ENCODE assay signal across 32 cellular contexts in the genomic region with DNA sequence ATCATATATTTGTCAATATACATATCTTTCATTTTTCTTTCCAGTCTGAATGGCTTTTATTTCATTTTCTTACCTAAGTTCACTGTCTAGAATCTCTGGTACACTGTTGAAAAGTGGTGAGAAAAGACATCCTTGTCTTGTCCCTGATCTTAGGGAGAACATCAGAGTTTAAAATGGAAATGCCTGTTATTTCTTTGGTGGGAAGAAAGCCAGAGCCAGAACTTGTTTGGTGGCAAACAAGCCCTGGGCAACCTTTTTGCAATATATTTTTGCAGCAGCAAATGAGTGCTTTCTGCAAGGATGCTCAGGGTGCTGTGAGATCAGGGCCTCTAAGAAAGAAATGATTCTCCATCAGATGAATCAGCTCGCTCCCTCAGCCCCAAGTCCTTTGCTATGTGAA.
"Had no signal": no experiment of that assay in that cellular context is flagged by ENCODE, and none has a peak within 500 bp of the region (broad histone marks: within the 10 kb centered on the region; RNA-seq: fewer than 3 reads in every experiment).

No MANE protein-coding gene starts in this region.

- H3K4me3 ChIP-seq: MG63 had no signal

- DNase-seq: Karpas-422, Kasumi-1, MG63, MM.1S, MV-4-11, NCI-H1048, NCI-H1092, NCI-H1092 treated with DMSO at 0.1 percent for 48 hours, NCI-H1105, NCI-H1105 treated with DMSO at 0.1 percent for 48 hours, NCI-H1417, NCI-H1417 treated with DMSO at 0.1 percent for 48 hours, NCI-H146, NCI-H1694, NCI-H1694 treated with DMSO at 0.1 percent for 48 hours, NCI-H187, NCI-H187 treated with DMSO at 0.1 percent for 48 hours, NCI-H1930, NCI-H2029, NCI-H2029 treated with DMSO at 0.1 percent for 48 hours, NCI-H2081, NCI-H2081 treated with DMSO at 0.1 percent for 48 hours, NCI-H2107, NCI-H2171, NCI-H2171 treated with DMSO at 0.1 percent for 48 hours, NCI-H2227 treated with DMSO at 0.1 percent for 48 hours, NCI-H226, NCI-H345, NCI-H446, NCI-H446 treated with DMSO at 0.1 percent for 48 hours, NCI-H510A, NCI-H510A treated with DMSO at 0.1 percent for 48 hours had no signal

- H3K36me3 ChIP-seq: MG63 had no signal

- H3K27me3 ChIP-seq: MG63 had no signal
